ENCODE assay signal across 9 cellular contexts in genomic region chr3:187013080-187013838, GRCh38.
DNase-seq lines count a peak whose midpoint lies in the region; ATAC-seq and TF ChIP-seq lines count a peak whose summit lies in the region.
"Had no signal": no experiment of that assay in that cellular context is flagged by ENCODE, and none has a peak within 500 bp of the region (broad histone marks: within the 10 kb centered on the region; RNA-seq: fewer than 3 reads in every experiment).

No MANE protein-coding gene starts in this region.

- DNase-seq in activated CD4-positive, alpha-beta T cell treated with anti-CD3 and anti-CD28 coated beads, Interleukin-2, amount 10 ng/mL, durations not matched to agents 7 days and 5 days = no peak
- DNase-seq in activated CD4-positive, alpha-beta T cell treated with anti-CD3 and anti-CD28 coated beads, Interleukin-2, amount 50 U/mL, for 4 hours = no peak
- DNase-seq in hepatic stellate cell (ENCODE audit: low spot score) (peak; percentile 24), suprapubic skin (ENCODE audit: low spot score in 2 of 2) (no peak), NCI-H2029 treated with DMSO at 0.1 percent for 48 hours (lab: John Stamatoyannopoulos, UW) (no peak)
- DNase-seq: SJCRH30 had no signal

- no peaks in the 10 kb centered on the region for H3K27me3 ChIP-seq in suprapubic skin
- H3K27me3 ChIP-seq: SJCRH30 had no signal

- POLR2A ChIA-PET in activated CD4-positive, alpha-beta T cell treated with anti-CD3 and anti-CD28 coated beads, Interleukin-2, amount 10 ng/mL, durations not matched to agents 7 days and 5 days (lab: Charles Lee) = no interaction called here

- peak overlapping the region; percentile 92 for H3K27ac Mint-ChIP-seq in activated CD4-positive, alpha-beta T cell treated with anti-CD3 and anti-CD28 coated beads, Interleukin-2, amount 10 ng/mL, durations not matched to agents 7 days and 5 days
- peak overlapping the region; percentile 73 for H3K27ac Mint-ChIP-seq in activated T-helper 17 cell treated with anti-CD3 and anti-CD28 coated beads, Interleukin-2, amount 50 U/mL, for 72 hours

- peaks cover 51% of the 10 kb centered on the region for H3K36me3 Mint-ChIP-seq in activated CD4-positive, alpha-beta T cell treated with anti-CD3 and anti-CD28 coated beads, Interleukin-2, amount 10 ng/mL, durations not matched to agents 7 days and 5 days (ENCODE audit: low read depth)
- peaks cover 8% of the 10 kb centered on the region for H3K36me3 Mint-ChIP-seq in activated T-helper 17 cell treated with anti-CD3 and anti-CD28 coated beads, Interleukin-2, amount 50 U/mL, for 72 hours (ENCODE audit: low read depth)

- H3K36me3 ChIP-seq in suprapubic skin = no peaks in the 10 kb centered on the region
- H3K36me3 ChIP-seq: SJCRH30 had no signal

- CTCF ChIA-PET in activated CD4-positive, alpha-beta T cell treated with anti-CD3 and anti-CD28 coated beads, Interleukin-2, amount 10 ng/mL, durations not matched to agents 7 days and 5 days (lab: Charles Lee) = interaction anchor here (1.2 to 1.3 kb wide), 3 partner anchors 12 to 164 kb away, joined by 3 to 6 read pairs (median 5); no protein-coding TSS in a partner anchor

- no peak for TF ChIP-seq CTCF in suprapubic skin (IDR thresholded peaks at IDR 0.05)

- no peak for TF ChIP-seq EP300 in suprapubic skin (IDR thresholded peaks at IDR 0.05)

- peak overlapping the region; percentile 39 for H3K27ac ChIP-seq in suprapubic skin
- H3K27ac ChIP-seq: SJCRH30 had no signal

- H3K9me3 ChIP-seq in suprapubic skin = no peaks in the 10 kb centered on the region
- H3K9me3 ChIP-seq: SJCRH30 had no signal

- no peak overlapping the region for H3K4me3 ChIP-seq in suprapubic skin
- H3K4me3 ChIP-seq: SJCRH30 had no signal

- 85% methylated on average over 10 of the region's 10 CpGs for WGBS in suprapubic skin

- ATAC-seq in activated T-helper 17 cell treated with anti-CD3 and anti-CD28 coated beads, Interleukin-2, amount 50 U/mL, for 72 hours (replicated peaks) = no peak
- ATAC-seq in HG02973 (IDR thresholded peaks at IDR 0.05; ENCODE audit: unreplicated experiment) = no peak
- ATAC-seq in HG03565 (IDR thresholded peaks at IDR 0.05; ENCODE audit: unreplicated experiment) = no peak

- no peaks in the 10 kb centered on the region for H3K9me3 Mint-ChIP-seq in activated CD4-positive, alpha-beta T cell treated with anti-CD3 and anti-CD28 coated beads, Interleukin-2, amount 10 ng/mL, durations not matched to agents 7 days and 5 days
- peaks cover under 1% of the 10 kb centered on the region for H3K9me3 Mint-ChIP-seq in activated T-helper 17 cell treated with anti-CD3 and anti-CD28 coated beads, Interleukin-2, amount 50 U/mL, for 72 hours

- TF ChIP-seq POLR2A in suprapubic skin (IDR thresholded peaks at IDR 0.05) = no peak

- H3K4me3 Mint-ChIP-seq in activated CD4-positive, alpha-beta T cell treated with anti-CD3 and anti-CD28 coated beads, Interleukin-2, amount 10 ng/mL, durations not matched to agents 7 days and 5 days = peak overlapping the region; percentile 52
- peak overlapping the region; percentile 72 for H3K4me3 Mint-ChIP-seq in activated T-helper 17 cell treated with anti-CD3 and anti-CD28 coated beads, Interleukin-2, amount 50 U/mL, for 72 hours

- peaks cover 14% of the 10 kb centered on the region for H3K4me1 ChIP-seq in suprapubic skin
- H3K4me1 ChIP-seq: SJCRH30 had no signal

- peaks cover 54% of the 10 kb centered on the region for H3K4me1 Mint-ChIP-seq in activated CD4-positive, alpha-beta T cell treated with anti-CD3 and anti-CD28 coated beads, Interleukin-2, amount 10 ng/mL, durations not matched to agents 7 days and 5 days
- H3K4me1 Mint-ChIP-seq in activated T-helper 17 cell treated with anti-CD3 and anti-CD28 coated beads, Interleukin-2, amount 50 U/mL, for 72 hours = peaks cover 32% of the 10 kb centered on the region

- no peaks in the 10 kb centered on the region for H3K27me3 Mint-ChIP-seq in activated CD4-positive, alpha-beta T cell treated with anti-CD3 and anti-CD28 coated beads, Interleukin-2, amount 10 ng/mL, durations not matched to agents 7 days and 5 days
- no peaks in the 10 kb centered on the region for H3K27me3 Mint-ChIP-seq in activated T-helper 17 cell treated with anti-CD3 and anti-CD28 coated beads, Interleukin-2, amount 50 U/mL, for 72 hours
